8 cellular contexts compared by ENCODE assay signal in the genomic region with DNA sequence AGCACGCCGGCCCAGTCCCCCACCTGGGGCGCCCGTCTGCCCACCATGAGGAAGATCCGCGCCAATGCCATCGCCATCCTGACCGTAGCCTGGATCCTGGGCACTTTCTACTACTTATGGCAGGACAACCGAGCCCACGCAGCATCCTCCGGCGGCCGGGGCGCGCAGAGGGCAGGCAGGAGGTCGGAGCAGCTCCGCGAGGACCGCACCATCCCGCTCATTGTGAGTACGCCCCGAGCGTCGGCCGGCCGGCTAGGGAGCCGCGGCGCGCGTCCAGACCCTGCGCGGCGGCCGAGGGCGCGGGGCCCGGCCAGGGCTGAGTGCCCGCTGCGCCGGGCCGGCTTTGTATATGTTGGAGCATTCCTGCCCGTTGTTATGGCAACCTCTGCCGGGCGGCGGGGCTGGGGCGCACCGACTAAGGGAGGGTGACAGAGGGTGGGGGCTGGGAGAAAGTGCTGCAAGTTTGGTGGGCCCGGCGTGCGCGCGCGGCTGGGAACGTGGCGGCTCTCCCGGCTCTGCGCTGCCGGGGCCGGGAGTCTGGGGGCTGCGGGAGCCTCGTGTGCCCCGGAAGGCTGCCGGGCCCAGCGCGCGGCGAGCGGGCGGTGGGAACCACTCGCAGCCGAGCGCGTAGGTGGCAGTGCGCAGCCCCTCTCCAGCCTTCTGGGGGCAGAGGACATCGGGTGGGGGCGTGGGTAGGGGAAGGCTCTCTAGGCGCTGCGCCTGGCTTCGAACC. TPM values are rescaled to one million over a fixed set of nuclear protein-coding genes. Genes with fewer than 3 reads are reported as not detected.
DNase-seq lines count a peak whose midpoint lies in the region; ATAC-seq and TF ChIP-seq lines count a peak whose summit lies in the region.

No MANE protein-coding gene starts in this region.

- H3K4me2 ChIP-seq in neural cell (ENCODE audit: low read length): peak overlapping the region; percentile 25

- WGBS in esophagus muscularis mucosa: 0% methylated on average over 12 of the region's 80 CpGs

- ATAC-seq in GM21515 (IDR thresholded peaks at IDR 0.05; ENCODE audit: unreplicated experiment): no peak

- CTCF ChIA-PET in RWPE1 (lab: Yijun Ruan, JAX): interaction anchor here (0.5 to 0.8 kb wide), 5 partner anchors 8 to 1689 kb away, joined by 3 to 6 read pairs (median 3); no protein-coding TSS in a partner anchor

- TF ChIP-seq POLR2A in esophagus muscularis mucosa (IDR thresholded peaks at IDR 0.05; ENCODE audit: low read depth): no peak

- no peak for TF ChIP-seq EP300 in esophagus muscularis mucosa (IDR thresholded peaks at IDR 0.05)
- no peak for TF ChIP-seq EP300 in neural cell (conservative IDR thresholded peaks at IDR 0.05; ENCODE audit: poor library complexity, severe bottlenecking)

- TF ChIP-seq RAD21 in neural cell (conservative IDR thresholded peaks at IDR 0.05): no peak

- H3K27ac ChIP-seq in RWPE1: no peak overlapping the region
- H3K27ac ChIP-seq in esophagus muscularis mucosa (replicated peaks in 1 of 4): peak overlapping the region; percentile 30 to 63 (median 58)
- peak overlapping the region; percentile 72 for H3K27ac ChIP-seq in neural cell (ENCODE audit: low read length)

- H3K9me2 ChIP-seq in neural cell (ENCODE audit: insufficient read depth, low read length): no peaks in the 10 kb centered on the region

- no peak for TF ChIP-seq CTCF in RWPE1 (conservative IDR thresholded peaks at IDR 0.05; ENCODE audit: low read depth)
- TF ChIP-seq CTCF in esophagus muscularis mucosa (IDR thresholded peaks at IDR 0.05): no peak
- no peak for TF ChIP-seq CTCF in neural cell (IDR thresholded peaks at IDR 0.05; ENCODE audit: poor library complexity, severe bottlenecking)

- H3K9ac ChIP-seq in neural cell (ENCODE audit: low read length): peak overlapping the region; percentile 78

- peak overlapping the region; percentile 61 to 75 (median 67) for H3K4me3 ChIP-seq in esophagus muscularis mucosa
- peak overlapping the region; percentile 92 for H3K4me3 ChIP-seq in neural cell (ENCODE audit: low read length)

- no peaks in the 10 kb centered on the region for H3K36me3 ChIP-seq in esophagus muscularis mucosa
- H3K36me3 ChIP-seq in neural cell (ENCODE audit: insufficient read depth, low read length): no peaks in the 10 kb centered on the region

- peaks cover 4% of the 10 kb centered on the region for H3F3A ChIP-seq in neural cell (ENCODE audit: insufficient read depth, low read length, poor library complexity, severe bottlenecking)

- H3K27me3 ChIP-seq in esophagus muscularis mucosa (peaks cover 0 to 51% (median 0%) of the 10 kb centered on the region in 4 donors), neural cell (ENCODE audit: insufficient read depth, low read depth, low read length) (no peaks in the 10 kb centered on the region)

- peak; percentile 65 for DNase-seq in DMS79 treated with DMSO at 0.1 percent for 48 hours (lab: John Stamatoyannopoulos, UW)
- no peak for DNase-seq in DMS79 (lab: John Stamatoyannopoulos, UW)
- DNase-seq in RWPE1 (ENCODE audit: low spot score): peak; percentile 7
- DNase-seq in esophagus muscularis mucosa (ENCODE audit: extremely low spot score): no peak
- DNase-seq in pons (ENCODE audit: low spot score): no peak
- no peak for DNase-seq in NCI-H187 (lab: John Stamatoyannopoulos, UW)

- intact Hi-C loops in esophagus muscularis mucosa (cut with DNase I): no loop called here

- H3K9me3 ChIP-seq in esophagus muscularis mucosa: no peaks in the 10 kb centered on the region
- H3K9me3 ChIP-seq in neural cell (ENCODE audit: low read length): no peaks in the 10 kb centered on the region

- H4K20me1 ChIP-seq in neural cell (ENCODE audit: insufficient read depth): no peaks in the 10 kb centered on the region

- POLR2A ChIA-PET in RWPE1 (lab: Yijun Ruan, JAX; ENCODE audit: low non-redundant PET): no interaction called here

- peak overlapping the region; percentile 40 for H2AFZ ChIP-seq in neural cell (ENCODE audit: low read depth, low read length)

- peaks cover 39 to 42% (median 41%) of the 10 kb centered on the region in 4 donors for H3K4me1 ChIP-seq in esophagus muscularis mucosa

- peaks cover 13% of the 10 kb centered on the region for H3K79me2 ChIP-seq in neural cell (replicated peaks; ENCODE audit: insufficient read depth, low read length)

TF ChIP-seq in neural cell, 6 proteins besides CTCF, POLR2A, EP300 and RAD21:
- no peak for TF ChIP-seq SMC3 (conservative IDR thresholded peaks at IDR 0.05; ENCODE audit: poor library complexity)
- peak; percentile 4 for TF ChIP-seq TAF1 (IDR thresholded peaks at IDR 0.05; ENCODE audit: low read depth)
- peak; percentile 79 for TF ChIP-seq MXI1 (conservative IDR thresholded peaks at IDR 0.05; ENCODE audit: poor library complexity, severe bottlenecking)
- TF ChIP-seq REST (IDR thresholded peaks at IDR 0.05; ENCODE audit: borderline replicate concordance): peak; percentile 8
- no peak for TF ChIP-seq POLR2AphosphoS5 (IDR thresholded peaks at IDR 0.05)
- no peak for TF ChIP-seq EZH2 (IDR thresholded peaks at IDR 0.05; ENCODE audit: borderline replicate concordance, insufficient read depth, low read length, poor library complexity, severe bottlenecking)

RNA-seq across cellular contexts. Expression of gene GALNT16, which starts 0.5 kb away (rescaled TPM):
- total RNA-seq in esophagus muscularis mucosa: 10 to 100 TPM in 2 of 4 donors, 1 to 10 TPM in 2; 5.8 to 18.4 (median 10.5) TPM
- polyA plus RNA-seq in neural cell: 23.8 and 25.2 TPM in 2 replicates
- polyA minus RNA-seq in neural cell: 17.3 and 20.1 TPM in 2 replicates

Comparison
In these comparisons a context has a peak if more than half of its experiments do, and no peak if none do; other contexts are left out.
1. DNase-seq: peak in DMS79 treated with DMSO at 0.1 percent for 48 hours (single experiment) and RWPE1 (single experiment); none in DMS79 (single experiment), esophagus muscularis mucosa (single experiment), pons (single experiment) and NCI-H187 (0 of 2).